13 cellular contexts compared by ENCODE assay signal in genomic region chrX:133698298-133698697, GRCh38.
A peak's percentile ranks its signal among the peaks of the same experiment; 100 is the strongest.
DNase-seq lines count a peak whose midpoint lies in the region; ATAC-seq, FAIRE-seq and TF ChIP-seq lines count a peak whose summit lies in the region.
"Had no signal": no experiment of that assay in that cellular context is flagged by ENCODE, and none has a peak within 500 bp of the region (broad histone marks: within the 10 kb centered on the region; RNA-seq: fewer than 3 reads in every experiment).

No MANE protein-coding gene starts in this region.

- H3K36me3 Mint-ChIP-seq in Calu3 (ENCODE audit: insufficient read depth, unreplicated experiment) (peaks cover 6% of the 10 kb centered on the region), nephron progenitor cell (ENCODE audit: low read depth) (peaks cover 58% of the 10 kb centered on the region)

- H3K79me1 ChIP-seq in H1 (ENCODE audit: low read depth, low read length) = no peaks in the 10 kb centered on the region

- H3K4ac ChIP-seq in H1 (replicated peaks; ENCODE audit: insufficient read length, low read depth, low read length) = no peak overlapping the region

- H2AFZ ChIP-seq in Loucy (ENCODE audit: low read length) = no peak overlapping the region
- H2AFZ ChIP-seq in H1 (ENCODE audit: low read length) = no peak overlapping the region

- H3K56ac ChIP-seq in H1 (replicated peaks; ENCODE audit: insufficient read length, low read depth, low read length) = no peak overlapping the region

- H2AK5ac ChIP-seq in H1 (ENCODE audit: low read depth, low read length) = no peak overlapping the region

- H3K9me3 ChIP-seq in Loucy (ENCODE audit: insufficient read depth, low read depth, low read length) (no peaks in the 10 kb centered on the region), H1 (ENCODE audit: insufficient read depth in 2 of 2, low read depth in 1 of 2, low read length in 1 of 2) (no peaks in the 10 kb centered on the region)
- H3K9me3 ChIP-seq: ascending aorta, upper lobe of left lung had no signal

- H3K36me3 ChIP-seq in Loucy (ENCODE audit: insufficient read depth, low read length) (no peaks in the 10 kb centered on the region), H1 (ENCODE audit: control insufficient read depth in 2 of 4, insufficient read depth in 4 of 4, low read length in 3 of 4) (no peaks in the 10 kb centered on the region)
- H3K36me3 ChIP-seq: ascending aorta, upper lobe of left lung had no signal

- no peak overlapping the region for H3K23ac ChIP-seq in H1 (ENCODE audit: insufficient read length)

- no peak overlapping the region for H4K8ac ChIP-seq in H1 (ENCODE audit: extremely low read depth, insufficient read depth, low read length)

- H3K4me3 Mint-ChIP-seq in Calu3 (ENCODE audit: low read depth, unreplicated experiment) = peak overlapping the region; percentile 14
- H3K4me3 Mint-ChIP-seq in nephron progenitor cell = no peak overlapping the region
- H3K4me3 Mint-ChIP-seq: naive thymus-derived CD8-positive, alpha-beta T cell had no signal

- H3K79me2 ChIP-seq in Loucy (ENCODE audit: insufficient read depth, low read length) (no peaks in the 10 kb centered on the region), H1 (ENCODE audit: control insufficient read depth in 1 of 2, insufficient read depth in 2 of 2, low read length in 2 of 2) (no peaks in the 10 kb centered on the region)

- TF ChIP-seq CTCF in Calu3 (IDR thresholded peaks at IDR 0.05; ENCODE audit: unreplicated experiment) (no peak), Loucy (conservative IDR thresholded peaks at IDR 0.05; ENCODE audit: low read length) (peak; percentile 57), H1 (IDR thresholded peaks at IDR 0.05; ENCODE audit: control extremely low read depth in 1 of 3, insufficient read depth in 1 of 3, low read depth in 1 of 3, low read length in 3 of 3) (no peak), nephron progenitor cell (IDR thresholded peaks at IDR 0.05) (no peak)

- H3K27me3 Mint-ChIP-seq in Calu3 (ENCODE audit: unreplicated experiment) = no peaks in the 10 kb centered on the region
- no peaks in the 10 kb centered on the region for H3K27me3 Mint-ChIP-seq in nephron progenitor cell (ENCODE audit: low read depth, poor library complexity)
- H3K27me3 Mint-ChIP-seq: naive thymus-derived CD8-positive, alpha-beta T cell had no signal

- no peak overlapping the region for H2BK15ac ChIP-seq in H1 (ENCODE audit: low read length)

- ATAC-seq in GM19397 (IDR thresholded peaks at IDR 0.05; ENCODE audit: unreplicated experiment) (no peak), HG03571 (IDR thresholded peaks at IDR 0.05; ENCODE audit: unreplicated experiment) (no peak), GM18502 (IDR thresholded peaks at IDR 0.05; ENCODE audit: poor library complexity, unreplicated experiment) (no peak)
- ATAC-seq: naive thymus-derived CD8-positive, alpha-beta T cell had no signal

- no peak overlapping the region for H4K5ac ChIP-seq in H1 (ENCODE audit: insufficient read length, low read depth, low read length)

- peak; percentile 26 for DNase-seq in Calu3
- DNase-seq in H1 (ENCODE audit: low read depth in 1 of 2, low spot score in 2 of 2) = no peak
- no peak for DNase-seq in nephron progenitor cell
- DNase-seq in HuH-7 (ENCODE audit: low spot score) = no peak
- DNase-seq: NCI-H2171 treated with DMSO at 0.1 percent for 48 hours, SW 1271, upper lobe of left lung had no signal

- TF ChIP-seq EP300 in H1 (IDR thresholded peaks at IDR 0.05; ENCODE audit: borderline replicate concordance in 1 of 2, low read depth in 2 of 2, low read length in 2 of 2) = no peak

- no peak overlapping the region for H2BK20ac ChIP-seq in H1 (ENCODE audit: low read length)

- H2BK5ac ChIP-seq in H1 (ENCODE audit: low read depth, low read length) = no peak overlapping the region

- CTCF ChIA-PET in Calu3 (lab: Charles Lee) (interaction anchor here (0.5 to 2.9 kb wide), 16 partner anchors 9 to 446 kb away, joined by 3 to 24 read pairs (median 5); no protein-coding TSS in a partner anchor), H1 (lab: Charles Lee; ENCODE audit: partially characterized antibody) (interaction anchor here (0.9 to 3.2 kb wide), 5 partner anchors 8 to 79 kb away, joined by 3 to 11 read pairs (median 4); no protein-coding TSS in a partner anchor)

- TF ChIP-seq RAD21 in H1 (IDR thresholded peaks at IDR 0.05 in 1 of 2, conservative IDR thresholded peaks at IDR 0.05 in 1 of 2; ENCODE audit: low read depth in 2 of 2, low read length in 2 of 2) = peak; percentile 19 to 36; a peak in 3 of 4 replicates

- H3K27me3 ChIP-seq in Loucy (ENCODE audit: insufficient read depth, low read length, poor library complexity, severe bottlenecking) = no peaks in the 10 kb centered on the region
- no peaks in the 10 kb centered on the region; a peak in 1 of 7 replicates for H3K27me3 ChIP-seq in H1 (replicated peaks in 1 of 4; ENCODE audit: control insufficient read depth in 3 of 4, extremely low read depth in 1 of 4, insufficient read depth in 3 of 4, low read length in 3 of 4)
- H3K27me3 ChIP-seq: ascending aorta, upper lobe of left lung had no signal

- intact Hi-C loops in Calu3 (cut with micrococcal nuclease; ENCODE audit: unreplicated experiment) = loop anchor here (1.0 to 5.0 kb wide), 5 partner anchors 79 to 329 kb away; no protein-coding TSS in a partner anchor

- H3K4me3 ChIP-seq in Loucy (ENCODE audit: low read length, poor library complexity, severe bottlenecking) (no peak overlapping the region), H1 (ENCODE audit: extremely low read depth in 1 of 4, insufficient read depth in 2 of 4, low read depth in 3 of 4, low read length in 4 of 4) (no peak overlapping the region)
- H3K4me3 ChIP-seq: ascending aorta, upper lobe of left lung had no signal

- H3K9ac ChIP-seq in Loucy (ENCODE audit: low read depth, low read length, poor library complexity, severe bottlenecking) (no peak overlapping the region), H1 (replicated peaks in 1 of 4; ENCODE audit: extremely low read depth in 1 of 4, low read depth in 3 of 4, low read length in 3 of 4) (no peak overlapping the region)

- 5% methylated on average over 2 of the region's 2 CpGs; no CpG with 5 or more reads in 1 of the 2 experiments for WGBS in H1 (ENCODE audit: extremely low coverage in 1 of 2, insufficient coverage in 1 of 2, insufficient read length in 1 of 2, insufficient replicate concordance in 2 of 2, low coverage in 1 of 2, low lambda C conversion rate in 2 of 2, missing lambda C conversion rate in 1 of 2), 2 experiments

- no peak overlapping the region for H2BK120ac ChIP-seq in H1 (replicated peaks; ENCODE audit: low read depth, low read length)

- no peaks in the 10 kb centered on the region for H3K9me2 ChIP-seq in Loucy (replicated peaks; ENCODE audit: low read depth, low read length)

- no TSS peak for BruUV-seq in Calu3 (replicated peaks; lab: Mats Ljungman, UMichigan)

- peak overlapping the region; percentile 85 for H3K27ac Mint-ChIP-seq in Calu3 (ENCODE audit: unreplicated experiment)
- H3K27ac Mint-ChIP-seq in nephron progenitor cell = peak overlapping the region; percentile 93

- H4K20me1 ChIP-seq in Loucy (ENCODE audit: insufficient read depth, low read length, poor library complexity, severe bottlenecking) = no peaks in the 10 kb centered on the region
- no peaks in the 10 kb centered on the region for H4K20me1 ChIP-seq in H1 (replicated peaks in 1 of 2; ENCODE audit: control insufficient read depth in 1 of 2, insufficient read depth in 2 of 2, low read length in 2 of 2)

- H3K9me3 Mint-ChIP-seq in Calu3 (ENCODE audit: low read depth, unreplicated experiment) (peaks cover 4% of the 10 kb centered on the region), nephron progenitor cell (peaks cover 8% of the 10 kb centered on the region)

- no peak overlapping the region for H4K91ac ChIP-seq in H1 (replicated peaks; ENCODE audit: insufficient read length, low read length)

- H3K23me2 ChIP-seq in H1 (ENCODE audit: low read depth, low read length) = no peaks in the 10 kb centered on the region; the same call in 1 of the 2 replicates

- no peak for TF ChIP-seq POLR2A in H1 (IDR thresholded peaks at IDR 0.05; ENCODE audit: control extremely low read depth in 1 of 2, low read depth in 2 of 2, low read length in 2 of 2)

- H3K4me2 ChIP-seq in Loucy (ENCODE audit: low read depth, low read length, poor library complexity, severe bottlenecking) (no peak overlapping the region), H1 (ENCODE audit: insufficient read depth in 1 of 2, low read depth in 2 of 2, low read length in 2 of 2) (peak overlapping the region; percentile 8 to 25; a peak in 3 of 4 replicates)

- H3K4me1 ChIP-seq in Loucy (ENCODE audit: insufficient read depth, low read length, poor library complexity, severe bottlenecking) (no peaks in the 10 kb centered on the region), H1 (replicated peaks in 1 of 4; ENCODE audit: control insufficient read depth in 3 of 4, insufficient read depth in 4 of 4, low read length in 3 of 4) (peaks cover 0 to 2% (median 1%) of the 10 kb centered on the region in 4 experiments; a peak in 3 of 7 replicates)
- H3K4me1 ChIP-seq: ascending aorta, upper lobe of left lung had no signal

- H3K14ac ChIP-seq in H1 (ENCODE audit: insufficient read length) = no peak overlapping the region

- POLR2A ChIA-PET in H1 (lab: Charles Lee; ENCODE audit: partially characterized antibody) = interaction anchor here (1.5 kb wide), 1 partner anchor 433 kb away, joined by 3 read pairs; no protein-coding TSS in a partner anchor

- H2BK12ac ChIP-seq in H1 (ENCODE audit: low read depth, low read length) = no peak overlapping the region

- no peak overlapping the region for H3K27ac ChIP-seq in H1 (ENCODE audit: low read depth, low read length)
- H3K27ac ChIP-seq: ascending aorta, upper lobe of left lung had no signal

- 0 out of 2 replicates have a peak overlapping the region, but pooled peaks have one; percentile 7 for H3K18ac ChIP-seq in H1 (ENCODE audit: extremely low read depth, low read length)

- H3F3A ChIP-seq in Loucy (ENCODE audit: low read depth) = no peaks in the 10 kb centered on the region

- H3K4me1 Mint-ChIP-seq in Calu3 (ENCODE audit: low read depth, unreplicated experiment) (peaks cover 58% of the 10 kb centered on the region), nephron progenitor cell (peaks cover 70% of the 10 kb centered on the region)

- peak; percentile 69 for FAIRE-seq in H1 (lab: Jason Lieb, UNC)

TF ChIP-seq in H1, 55 proteins besides CTCF, POLR2A, EP300 and RAD21 (continues in another document):
- TF ChIP-seq YY1 (IDR thresholded peaks at IDR 0.05; ENCODE audit: low read depth, low read length) = no peak
- TF ChIP-seq SP1 (IDR thresholded peaks at IDR 0.05; ENCODE audit: low read depth, low read length) = no peak
- no peak for TF ChIP-seq PHF8 (conservative IDR thresholded peaks at IDR 0.05; ENCODE audit: low read depth, low read length)
- TF ChIP-seq SAP30 (IDR thresholded peaks at IDR 0.05; ENCODE audit: insufficient read depth, insufficient replicate concordance, low read length) = no peak
